In genomic region chr16:14196011-14196410, GRCh38 we compare ENCODE assay signal across 1 cellular context.
TF ChIP-seq lines count a peak whose summit lies in the region.

No MANE protein-coding gene starts in this region.

TF ChIP-seq in HepG2, 621 proteins besides CTCF, POLR2A, EP300 and RAD21 (continued from another document):
- TF ChIP-seq, protein P1, sequence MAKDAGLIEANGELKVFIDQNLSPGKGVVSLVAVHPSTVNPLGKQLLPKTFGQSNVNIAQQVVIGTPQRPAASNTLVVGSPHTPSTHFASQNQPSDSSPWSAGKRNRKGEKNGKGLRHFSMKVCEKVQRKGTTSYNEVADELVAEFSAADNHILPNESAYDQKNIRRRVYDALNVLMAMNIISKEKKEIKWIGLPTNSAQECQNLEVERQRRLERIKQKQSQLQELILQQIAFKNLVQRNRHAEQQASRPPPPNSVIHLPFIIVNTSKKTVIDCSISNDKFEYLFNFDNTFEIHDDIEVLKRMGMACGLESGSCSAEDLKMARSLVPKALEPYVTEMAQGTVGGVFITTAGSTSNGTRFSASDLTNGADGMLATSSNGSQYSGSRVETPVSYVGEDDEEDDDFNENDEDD (CRISPR knock-in tag; IDR thresholded peaks at IDR 0.05; ENCODE audit: borderline replicate concordance), result no peak
- TF ChIP-seq ZKSCAN8 (CRISPR knock-in tag; IDR thresholded peaks at IDR 0.05; ENCODE audit: borderline replicate concordance) (no peak), NR2F1 (CRISPR knock-in tag; IDR thresholded peaks at IDR 0.05) (no peak), KLF9 (CRISPR knock-in tag; IDR thresholded peaks at IDR 0.05; ENCODE audit: low read depth) (no peak), RFX1 (IDR thresholded peaks at IDR 0.05) (peak; percentile 71), RFX5 (IDR thresholded peaks at IDR 0.05; ENCODE audit: low read depth, low read length) (no peak), ZNF503 (CRISPR knock-in tag; IDR thresholded peaks at IDR 0.05) (no peak), CAMTA2 (CRISPR knock-in tag; IDR thresholded peaks at IDR 0.05; ENCODE audit: borderline replicate concordance) (no peak), RFX3 (CRISPR knock-in tag; IDR thresholded peaks at IDR 0.05) (peak; percentile 60)
- TF ChIP-seq, protein P2, sequence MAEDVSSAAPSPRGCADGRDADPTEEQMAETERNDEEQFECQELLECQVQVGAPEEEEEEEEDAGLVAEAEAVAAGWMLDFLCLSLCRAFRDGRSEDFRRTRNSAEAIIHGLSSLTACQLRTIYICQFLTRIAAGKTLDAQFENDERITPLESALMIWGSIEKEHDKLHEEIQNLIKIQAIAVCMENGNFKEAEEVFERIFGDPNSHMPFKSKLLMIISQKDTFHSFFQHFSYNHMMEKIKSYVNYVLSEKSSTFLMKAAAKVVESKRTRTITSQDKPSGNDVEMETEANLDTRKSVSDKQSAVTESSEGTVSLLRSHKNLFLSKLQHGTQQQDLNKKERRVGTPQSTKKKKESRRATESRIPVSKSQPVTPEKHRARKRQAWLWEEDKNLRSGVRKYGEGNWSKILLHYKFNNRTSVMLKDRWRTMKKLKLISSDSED (CRISPR knock-in tag; IDR thresholded peaks at IDR 0.05), result no peak
